In the genomic region with DNA sequence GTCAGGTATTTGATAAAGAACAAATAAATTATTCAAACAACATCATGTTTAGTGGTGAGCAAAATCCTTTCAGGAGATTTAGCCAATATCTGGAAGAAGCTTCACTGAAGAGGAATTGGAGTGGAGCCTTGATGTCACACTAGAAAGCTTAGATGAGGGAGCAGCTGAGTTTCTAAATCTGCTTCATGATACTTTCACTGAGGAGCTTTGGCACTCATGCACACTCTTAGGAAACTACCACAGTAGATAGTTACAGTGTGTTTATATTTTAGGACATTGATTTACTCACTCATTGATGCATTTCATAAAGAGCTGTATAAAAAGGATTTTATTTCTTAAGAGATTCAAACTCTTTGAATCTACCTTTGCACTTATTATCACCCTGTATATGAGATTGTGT, we compare ENCODE assay signal across 8 cellular contexts.
"Had no signal": no experiment of that assay in that cellular context is flagged by ENCODE, and none has a peak within 500 bp of the region (broad histone marks: within the 10 kb centered on the region; RNA-seq: fewer than 3 reads in every experiment).

No MANE protein-coding gene starts in this region.

- H3K27ac ChIP-seq: HL-60 had no signal

- H3K27ac Mint-ChIP-seq: GM23338, H9 had no signal

- H3K4me3 Mint-ChIP-seq: GM23338, H9 had no signal

- H3K9me3 Mint-ChIP-seq: GM23338, H9 had no signal

- H3K4me1 Mint-ChIP-seq: GM23338 had no signal

- DNase-seq: H9, HCEC 1CT, IMR-90, KG1 had no signal

- H2AFZ ChIP-seq: GM23338 had no signal

- ATAC-seq: GM23338, HepG2, K562 had no signal

- H3K4me3 ChIP-seq: GM23338, K562 had no signal

- H3K4me2 ChIP-seq: GM23338 had no signal
